9 cellular contexts compared by ENCODE assay signal in genomic region chr11:115170133-115170815, GRCh38.
DNase-seq lines count a peak whose midpoint lies in the region; ATAC-seq and TF ChIP-seq lines count a peak whose summit lies in the region.
"Had no signal": no experiment of that assay in that cellular context is flagged by ENCODE, and none has a peak within 500 bp of the region (broad histone marks: within the 10 kb centered on the region; RNA-seq: fewer than 3 reads in every experiment).

No MANE protein-coding gene starts in this region.

- no peaks in the 10 kb centered on the region for H3K36me3 ChIP-seq in stomach

- peaks cover 33 to 35% of the 10 kb centered on the region in 2 experiments for H3K4me1 Mint-ChIP-seq in H9
- H3K4me1 Mint-ChIP-seq: CD8-positive, alpha-beta memory T cell had no signal

- H3K23me2 ChIP-seq in H9 (ENCODE audit: insufficient read length, low read depth, low read length, poor library complexity, severe bottlenecking), result no peaks in the 10 kb centered on the region

- no peaks in the 10 kb centered on the region for H3K36me3 Mint-ChIP-seq in H9 (ENCODE audit: insufficient read depth in 1 of 3, low read depth in 3 of 3)
- H3K36me3 Mint-ChIP-seq: CD8-positive, alpha-beta memory T cell had no signal

- H3T11ph ChIP-seq in H9 (ENCODE audit: low read length), result no peak overlapping the region

- no peak overlapping the region for H3K56ac ChIP-seq in H9 (ENCODE audit: insufficient read length, low read depth, low read length)

- intact Hi-C loops in stomach (cut with DNase I; ENCODE audit: low total_unique reads), result no loop called here

- H3K4me3 Mint-ChIP-seq in H9, result no peak overlapping the region
- H3K4me3 Mint-ChIP-seq: CD8-positive, alpha-beta memory T cell had no signal

- H2AK5ac ChIP-seq in H9 (ENCODE audit: insufficient read length, low read length), result no peak overlapping the region

- H3K4me1 ChIP-seq in H9 (ENCODE audit: insufficient read depth, low read length) (peaks cover 6% of the 10 kb centered on the region), stomach (peaks cover 0 to 9% (median 0%) of the 10 kb centered on the region in 4 donors)

- H3K27me3 Mint-ChIP-seq in H9 (ENCODE audit: low read depth), result peaks cover 8% of the 10 kb centered on the region

- H3K9ac ChIP-seq in H9 (ENCODE audit: extremely low read depth, insufficient read length, low read length), result no peak overlapping the region

- no peak overlapping the region for H2BK120ac ChIP-seq in H9 (ENCODE audit: low read depth, low read length, poor library complexity, severe bottlenecking)

- no peaks in the 10 kb centered on the region for H3K9me3 Mint-ChIP-seq in H9

- no peak overlapping the region for H4K91ac ChIP-seq in H9 (ENCODE audit: insufficient read length, low read depth, low read length)

- H2AFZ ChIP-seq in H9 (ENCODE audit: low read length), result no peak overlapping the region

- H3K23ac ChIP-seq in H9 (ENCODE audit: insufficient read length, low read depth, low read length), result no peak overlapping the region

- H3K27ac Mint-ChIP-seq in H9, result peak overlapping the region in 1 of 3 experiments; percentile 81; a peak in 2 of 7 replicates
- H3K27ac Mint-ChIP-seq: CD8-positive, alpha-beta memory T cell had no signal

- no peak overlapping the region for H3K4me3 ChIP-seq in stomach

- peak; percentile 7 for DNase-seq in NCI-H2029 (lab: John Stamatoyannopoulos, UW)
- DNase-seq in NCI-H2029 treated with DMSO at 0.1 percent for 48 hours (lab: John Stamatoyannopoulos, UW), result no peak
- DNase-seq in H9, result no peak
- peak; percentile 7 for DNase-seq in SW480 (ENCODE audit: low spot score)
- DNase-seq in glomerular endothelial cell (ENCODE audit: extremely low read depth, low read depth, low spot score), result peak; percentile 5
- DNase-seq in stomach, result no peak

- no peak overlapping the region for H3K14ac ChIP-seq in H9 (ENCODE audit: insufficient read depth, low read length)

- no peak overlapping the region for H2BK20ac ChIP-seq in H9 (ENCODE audit: low read depth, low read length, poor library complexity, severe bottlenecking)

- TF ChIP-seq CTCF in H9 (conservative IDR thresholded peaks at IDR 0.05) (peak; percentile 83), stomach (IDR thresholded peaks at IDR 0.05) (peak in 4 of 7 experiments; percentile 35 to 66 (median 55))

- ATAC-seq in HG02588 (IDR thresholded peaks at IDR 0.05; ENCODE audit: unreplicated experiment), result no peak
- no peak for ATAC-seq in HG02884 (IDR thresholded peaks at IDR 0.05; ENCODE audit: unreplicated experiment)

- no peak overlapping the region for H4K5ac ChIP-seq in H9 (ENCODE audit: insufficient read length, low read depth, low read length)

- WGBS in H9 (ENCODE audit: extremely low coverage, insufficient read length, low lambda C conversion rate), result no CpG with 5 or more reads among the region's 8 CpGs
- 48 to 56% (median 51%) methylated on average over 8 of the region's 8 CpGs for WGBS in stomach, 5 donors

- H2BK15ac ChIP-seq in H9 (ENCODE audit: low read depth, low read length), result no peak overlapping the region

- TF ChIP-seq POLR2A in stomach (IDR thresholded peaks at IDR 0.05), result no peak

- H3K79me2 ChIP-seq in H9 (ENCODE audit: insufficient read depth, low read length), result no peaks in the 10 kb centered on the region

- H3K4me2 ChIP-seq in H9 (ENCODE audit: insufficient read depth, insufficient read length, low read length), result no peak overlapping the region

- H3K27ac ChIP-seq in H9 (ENCODE audit: insufficient read length, low read depth, low read length) (no peak overlapping the region), stomach (no peak overlapping the region)

- no peak overlapping the region for H2BK5ac ChIP-seq in H9 (ENCODE audit: insufficient read length, low read length)

- no peak overlapping the region for H4K8ac ChIP-seq in H9 (replicated peaks; ENCODE audit: insufficient read length, low read depth, low read length)

- H3K79me1 ChIP-seq in H9 (ENCODE audit: insufficient read depth, low read depth, low read length, poor library complexity, severe bottlenecking), result no peaks in the 10 kb centered on the region

- no peak overlapping the region for H3K4ac ChIP-seq in H9 (ENCODE audit: low read depth, low read length)

- no peak for TF ChIP-seq EP300 in stomach (IDR thresholded peaks at IDR 0.05)

- H2BK12ac ChIP-seq in H9 (ENCODE audit: insufficient read length, low read depth, low read length), result no peak overlapping the region

- no peaks in the 10 kb centered on the region for H4K20me1 ChIP-seq in H9 (ENCODE audit: control insufficient read depth, insufficient read depth, insufficient read length)

- H3K27me3 ChIP-seq in H9 (ENCODE audit: insufficient read depth, low read length) (no peaks in the 10 kb centered on the region), stomach (peaks cover 0 to 13% (median 5%) of the 10 kb centered on the region in 3 donors)

- H3K9me3 ChIP-seq in H9 (ENCODE audit: control insufficient read depth, low read depth, low read length) (no peaks in the 10 kb centered on the region), stomach (no peaks in the 10 kb centered on the region)

- no peak overlapping the region for H3K18ac ChIP-seq in H9 (ENCODE audit: insufficient read length, low read depth, low read length)

Comparison
In these comparisons a context has a peak if more than half of its experiments do, and no peak if none do; other contexts are left out.
1. DNase-seq: peak in NCI-H2029 (single experiment), SW480 (single experiment) and glomerular endothelial cell (single experiment); none in NCI-H2029 treated with DMSO at 0.1 percent for 48 hours (single experiment), H9 (single experiment) and stomach (single experiment).